ENCODE assay signal across 24 cellular contexts in the genomic region with DNA sequence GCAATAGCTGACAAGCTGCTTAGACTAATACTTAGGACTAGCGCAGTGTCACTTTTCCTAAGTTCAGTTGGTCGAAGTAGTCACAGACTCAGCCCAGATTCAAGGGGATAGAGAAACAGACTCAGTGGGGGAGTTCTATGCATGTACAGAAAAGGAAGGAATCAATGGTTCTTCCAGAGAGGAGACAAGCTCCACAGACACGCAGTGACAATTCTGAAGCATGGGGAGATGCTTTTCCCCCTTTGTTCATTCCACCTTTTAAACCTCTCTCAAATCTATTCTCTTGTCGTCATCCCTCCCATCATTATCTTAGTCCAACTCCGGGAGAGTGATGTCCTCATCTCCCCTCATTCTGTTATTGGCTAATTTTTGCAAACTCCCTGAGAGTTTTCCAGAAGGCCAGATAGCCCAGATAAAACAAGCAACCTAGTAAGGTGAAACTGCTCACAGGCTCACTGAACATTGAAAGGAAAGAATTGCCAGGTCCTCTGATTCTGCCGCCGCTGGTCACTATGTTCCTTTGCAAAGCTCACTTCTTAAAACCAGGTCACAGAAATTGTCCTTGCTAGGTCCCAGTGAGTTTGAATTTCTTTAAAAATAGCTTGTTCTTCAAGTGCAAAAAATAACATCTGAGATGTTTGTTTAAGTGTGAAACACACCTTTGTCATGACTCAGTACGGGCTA.
"Had no signal": no experiment of that assay in that cellular context is flagged by ENCODE, and none has a peak within 500 bp of the region (broad histone marks: within the 10 kb centered on the region; RNA-seq: fewer than 3 reads in every experiment).

No MANE protein-coding gene starts in this region.

- H3K4me1 ChIP-seq: adrenal gland, ascending aorta, gastrocnemius medialis, lower lobe of right lung, uterus had no signal

- H3K9me3 ChIP-seq: adrenal gland, ascending aorta, esophagus squamous epithelium, gastrocnemius medialis, lower lobe of right lung, mucosa of descending colon, uterus had no signal

- FAIRE-seq: colon, islet of Langerhans had no signal

- H3K4me3 ChIP-seq: adrenal gland, ascending aorta, esophagus squamous epithelium, gastrocnemius medialis, lower lobe of right lung, mucosa of descending colon, uterus had no signal

- ATAC-seq: activated CD8-positive, alpha-beta T cell treated with anti-CD3 and anti-CD28 coated beads, Interleukin-2, amount 10 ng/mL, durations not matched to agents 7 days and 5 days; activated T-helper 17 cell treated with anti-CD3 and anti-CD28 coated beads, Interleukin-2, amount 50 U/mL, for 72 hours had no signal

- H3K36me3 ChIP-seq: adrenal gland, ascending aorta, brain microvascular endothelial cell, esophagus squamous epithelium, gastrocnemius medialis, lower lobe of right lung, uterus had no signal

- H3K27ac ChIP-seq: adrenal gland, ascending aorta, brain microvascular endothelial cell, esophagus squamous epithelium, gastrocnemius medialis, lower lobe of right lung, uterus, VCaP had no signal

- DNase-seq: activated CD4-positive, alpha-beta T cell treated with anti-CD3 and anti-CD28 coated beads for 1 hour; activated CD4-positive, alpha-beta T cell treated with anti-CD3 and anti-CD28 coated beads, Interleukin-2, amount 50 U/mL, for 1 hour; activated CD8-positive, alpha-beta memory T cell treated with anti-CD3 and anti-CD28 coated beads, Interleukin-2, amount 50 U/mL, for 4 hours; activated CD8-positive, alpha-beta T cell treated with anti-CD3 and anti-CD28 coated beads, Interleukin-2, amount 10 ng/mL, durations not matched to agents 7 days and 5 days; activated T-cell treated with anti-CD3 and anti-CD28 coated beads, Interleukin-2, amount 50 U/mL, for 24 hours; brain microvascular endothelial cell; esophagus squamous epithelium; gastrocnemius medialis; lower lobe of right lung; mesendoderm; mucosa of descending colon; nephron progenitor cell; nucleus accumbens; stimulated activated CD4-positive, alpha-beta T cell treated with anti-CD3 and anti-CD28 coated beads, Interleukin-2, amount 100 ng/mL, for 48 hours; stimulated activated CD8-positive, alpha-beta memory T cell treated with anti-CD3 and anti-CD28 coated beads, Interleukin-4, amount 100 ng/mL, for 48 hours; stimulated activated naive B cell treated with anti-CD40 and anti-IgM and Interleukin-4, amounts not matched to agents 10 μg/mL and 1 μg/mL and 100 μg/mL, for 72 hours; trophoblast cell had no signal

- H3K27me3 ChIP-seq: adrenal gland, ascending aorta, brain microvascular endothelial cell, gastrocnemius medialis, uterus had no signal
